8 cellular contexts compared by ENCODE assay signal in the genomic region with DNA sequence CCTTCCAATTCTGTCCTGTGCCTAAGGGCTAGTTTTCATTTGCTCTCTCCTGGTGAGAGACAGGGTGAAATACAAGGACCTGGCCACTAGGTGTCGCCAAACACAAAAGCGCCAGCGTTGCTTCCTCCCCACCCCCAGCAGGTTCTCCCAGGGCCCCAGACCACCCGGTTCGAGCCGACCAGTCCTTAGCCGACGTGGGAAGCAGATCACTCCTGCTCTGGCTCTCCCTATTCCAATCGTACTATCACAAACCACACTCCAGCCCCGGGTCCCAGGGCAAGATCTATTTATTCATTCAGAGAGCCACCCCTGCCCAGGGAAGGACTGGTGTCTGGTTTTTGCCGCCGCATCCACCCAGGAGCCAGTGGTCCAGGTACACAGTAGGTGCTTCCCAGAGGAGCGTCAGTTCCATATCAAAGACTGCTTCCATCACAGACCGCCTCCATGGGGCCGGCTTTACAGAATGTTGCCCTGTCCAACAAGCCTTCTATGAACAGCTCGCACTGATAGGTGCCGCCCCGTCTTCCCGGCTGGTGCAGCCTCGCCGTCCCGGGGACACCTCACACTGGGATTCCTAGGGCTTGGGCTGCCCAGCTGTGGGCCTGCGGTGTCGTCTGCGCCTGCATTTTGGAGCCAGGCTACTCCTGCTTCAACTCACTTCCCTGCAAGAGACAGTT. TPM values are rescaled to one million over a fixed set of nuclear protein-coding genes. Genes with fewer than 3 reads are reported as not detected.
DNase-seq lines count a peak whose midpoint lies in the region; ATAC-seq and TF ChIP-seq lines count a peak whose summit lies in the region.

No MANE protein-coding gene starts in this region.

- TF ChIP-seq POLR2A in GM18505 (IDR thresholded peaks at IDR 0.05; ENCODE audit: borderline replicate concordance, extremely low read depth, insufficient read depth, insufficient read length): no peak

- intact Hi-C loops in Calu3 (cut with micrococcal nuclease; ENCODE audit: unreplicated experiment): loop anchor here (1.0 to 5.0 kb wide), 2 partner anchors 39 to 67 kb away; a partner anchor contains a TSS

- no peaks in the 10 kb centered on the region for H3K27me3 Mint-ChIP-seq in Calu3 (ENCODE audit: unreplicated experiment)
- H3K27me3 Mint-ChIP-seq in activated CD8-positive, alpha-beta T cell treated with anti-CD3 and anti-CD28 coated beads, Interleukin-2, amount 10 ng/mL, durations not matched to agents 7 days and 5 days (ENCODE audit: low read depth): no peaks in the 10 kb centered on the region
- H3K27me3 Mint-ChIP-seq in effector memory CD8-positive, alpha-beta T cell: no peaks in the 10 kb centered on the region

- peaks cover 6% of the 10 kb centered on the region for H3K4me1 Mint-ChIP-seq in Calu3 (ENCODE audit: low read depth, unreplicated experiment)
- peaks cover 19% of the 10 kb centered on the region for H3K4me1 Mint-ChIP-seq in activated CD8-positive, alpha-beta T cell treated with anti-CD3 and anti-CD28 coated beads, Interleukin-2, amount 10 ng/mL, durations not matched to agents 7 days and 5 days (ENCODE audit: low read depth)
- H3K4me1 Mint-ChIP-seq in effector memory CD8-positive, alpha-beta T cell (ENCODE audit: low read depth in 2 of 2): peaks cover 6 to 8% of the 10 kb centered on the region in 2 donors

- POLR2A ChIA-PET in activated CD8-positive, alpha-beta T cell treated with anti-CD3 and anti-CD28 coated beads, Interleukin-2, amount 10 ng/mL, durations not matched to agents 7 days and 5 days (lab: Charles Lee): no interaction called here

- CTCF ChIA-PET in Calu3 (lab: Charles Lee): interaction anchor here (1.4 kb wide), 1 partner anchor 67 kb away, joined by 3 read pairs; no protein-coding TSS in a partner anchor
- CTCF ChIA-PET in activated CD8-positive, alpha-beta T cell treated with anti-CD3 and anti-CD28 coated beads, Interleukin-2, amount 10 ng/mL, durations not matched to agents 7 days and 5 days (lab: Charles Lee): interaction anchor here (0.6 to 3.7 kb wide), 17 partner anchors 8 to 159 kb away, joined by 3 to 24 read pairs (median 5); a partner anchor contains a TSS

- ATAC-seq in HG02870 (IDR thresholded peaks at IDR 0.05; ENCODE audit: unreplicated experiment) (peak; percentile 44), GM18505 (IDR thresholded peaks at IDR 0.05; ENCODE audit: unreplicated experiment) (no peak)
- ATAC-seq in activated CD8-positive, alpha-beta T cell treated with anti-CD3 and anti-CD28 coated beads, Interleukin-2, amount 10 ng/mL, durations not matched to agents 7 days and 5 days: peak; percentile 94
- ATAC-seq in effector memory CD8-positive, alpha-beta T cell (replicated peaks): peak; percentile 93

- H3K4me3 Mint-ChIP-seq in Calu3 (ENCODE audit: low read depth, unreplicated experiment): no peak overlapping the region
- no peak overlapping the region for H3K4me3 Mint-ChIP-seq in activated CD8-positive, alpha-beta T cell treated with anti-CD3 and anti-CD28 coated beads, Interleukin-2, amount 10 ng/mL, durations not matched to agents 7 days and 5 days
- peak overlapping the region in 1 of 2 donors; percentile 10 for H3K4me3 Mint-ChIP-seq in effector memory CD8-positive, alpha-beta T cell

- no peaks in the 10 kb centered on the region for H3K9me3 Mint-ChIP-seq in Calu3 (ENCODE audit: low read depth, unreplicated experiment)
- no peaks in the 10 kb centered on the region for H3K9me3 Mint-ChIP-seq in activated CD8-positive, alpha-beta T cell treated with anti-CD3 and anti-CD28 coated beads, Interleukin-2, amount 10 ng/mL, durations not matched to agents 7 days and 5 days (ENCODE audit: insufficient read depth)
- H3K9me3 Mint-ChIP-seq in effector memory CD8-positive, alpha-beta T cell: no peaks in the 10 kb centered on the region

- DNase-seq in Calu3 (peak; percentile 65), NCI-H748 treated with DMSO at 0.1 percent for 48 hours (lab: John Stamatoyannopoulos, UW) (peak; percentile 23), medulla oblongata (ENCODE audit: extremely low spot score) (peak; percentile 89)
- peak; percentile 84 for DNase-seq in activated CD8-positive, alpha-beta T cell treated with anti-CD3 and anti-CD28 coated beads, Interleukin-2, amount 10 ng/mL, durations not matched to agents 7 days and 5 days
- peak; percentile 63 to 70 (median 64) for DNase-seq in effector memory CD8-positive, alpha-beta T cell
- peak; percentile 52 for DNase-seq in stimulated activated CD8-positive, alpha-beta memory T cell treated with anti-CD3 and anti-CD28 coated beads, Interleukin-15, amount 100 ng/mL, for 1 hour (ENCODE audit: low read depth)

- H3K27ac Mint-ChIP-seq in Calu3 (ENCODE audit: unreplicated experiment): no peak overlapping the region
- H3K27ac Mint-ChIP-seq in activated CD8-positive, alpha-beta T cell treated with anti-CD3 and anti-CD28 coated beads, Interleukin-2, amount 10 ng/mL, durations not matched to agents 7 days and 5 days: peak overlapping the region; percentile 50
- peak overlapping the region in 1 of 2 donors; percentile 62 for H3K27ac Mint-ChIP-seq in effector memory CD8-positive, alpha-beta T cell

- peaks cover 10% of the 10 kb centered on the region for H3K36me3 Mint-ChIP-seq in Calu3 (ENCODE audit: insufficient read depth, unreplicated experiment)
- no peaks in the 10 kb centered on the region for H3K36me3 Mint-ChIP-seq in activated CD8-positive, alpha-beta T cell treated with anti-CD3 and anti-CD28 coated beads, Interleukin-2, amount 10 ng/mL, durations not matched to agents 7 days and 5 days (ENCODE audit: low read depth)
- no peaks in the 10 kb centered on the region for H3K36me3 Mint-ChIP-seq in effector memory CD8-positive, alpha-beta T cell (ENCODE audit: insufficient read depth)

- peak; percentile 84 for TF ChIP-seq CTCF in Calu3 (IDR thresholded peaks at IDR 0.05; ENCODE audit: unreplicated experiment)

- no TSS peak for BruUV-seq in Calu3 (replicated peaks; lab: Mats Ljungman, UMichigan)

RNA-seq across cellular contexts. Expression of a gene that starts 35.0 kb away (rescaled TPM):
- 11.8 and 18.1 TPM in 2 replicates for total RNA-seq in Calu3 (2022)
- total RNA-seq in activated CD8-positive, alpha-beta T cell treated with anti-CD3 and anti-CD28 coated beads, Interleukin-2, amount 10 ng/mL, durations not matched to agents 7 days and 5 days: 10 to 100 TPM; 18.2 to 23.6 TPM

RNA-seq across cellular contexts. Expression of a gene that starts 51.3 kb away (rescaled TPM):
- 93.2 and 99.3 TPM in 2 replicates for total RNA-seq in Calu3 (2022)
- 10 to 100 TPM; 91.1 to 96.8 TPM for total RNA-seq in activated CD8-positive, alpha-beta T cell treated with anti-CD3 and anti-CD28 coated beads, Interleukin-2, amount 10 ng/mL, durations not matched to agents 7 days and 5 days

Comparison
In these comparisons a context has a peak if more than half of its experiments do, and no peak if none do; other contexts are left out.
1. DNase-seq: peak in every context shown above with its lines; median percentile 89 in medulla oblongata; 84 in activated CD8-positive, alpha-beta T cell treated with anti-CD3 and anti-CD28 coated beads, Interleukin-2, amount 10 ng/mL, durations not matched to agents 7 days and 5 days; 65 in Calu3; 64 in effector memory CD8-positive, alpha-beta T cell; 52 in stimulated activated CD8-positive, alpha-beta memory T cell treated with anti-CD3 and anti-CD28 coated beads, Interleukin-15, amount 100 ng/mL, for 1 hour; 23 in NCI-H748 treated with DMSO at 0.1 percent for 48 hours.